In the genomic region with DNA sequence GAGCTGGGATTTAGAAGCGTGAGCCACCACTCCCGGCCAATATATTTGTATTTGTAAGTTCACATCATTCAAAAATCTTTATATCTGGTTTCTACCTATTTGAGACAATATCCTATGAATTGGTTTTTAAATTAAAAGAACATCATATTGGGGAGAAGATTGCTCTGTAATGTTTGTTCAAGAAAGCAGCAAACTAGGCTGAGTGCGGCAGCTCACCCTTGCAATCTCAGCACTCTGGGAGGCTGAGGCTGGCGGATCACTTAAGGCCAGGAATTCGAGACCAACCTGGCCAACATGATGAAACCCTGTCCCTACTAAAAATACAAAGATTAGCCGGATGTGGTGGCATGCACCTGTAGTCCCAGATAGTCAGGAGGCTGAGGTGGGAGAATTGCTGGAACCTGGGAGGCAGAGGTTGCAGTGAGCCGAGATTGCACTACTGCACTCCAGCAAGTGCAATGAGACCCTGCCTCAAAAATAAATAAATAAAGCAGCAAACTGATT, we compare ENCODE assay signal across 31 cellular contexts.
"Had no signal": no experiment of that assay in that cellular context is flagged by ENCODE, and none has a peak within 500 bp of the region (broad histone marks: within the 10 kb centered on the region; RNA-seq: fewer than 3 reads in every experiment).

No MANE protein-coding gene starts in this region.

- H3K9me3 ChIP-seq: ascending aorta had no signal

- H3K4me1 ChIP-seq: ascending aorta had no signal

- FAIRE-seq: bronchial epithelial cell, TTC549 had no signal

- H3K27ac ChIP-seq: ascending aorta, cardiac muscle cell, VCaP had no signal

- H3K27me3 ChIP-seq: ascending aorta, cardiac muscle cell had no signal

- H3K4me3 ChIP-seq: ascending aorta, cardiac muscle cell had no signal

- ATAC-seq: activated CD8-positive, alpha-beta T cell treated with anti-CD3 and anti-CD28 coated beads for 36 hours; activated naive CD8-positive, alpha-beta T cell treated with anti-CD3 and anti-CD28 coated beads, Interleukin-2, amount 50 U/mL, for 24 hours; activated T-cell treated with anti-CD3 and anti-CD28 coated beads, Interleukin-2, amount 50 U/mL, for 4 hours; activated T-cell treated with anti-CD3 and anti-CD28 coated beads, Interleukin-2, amount 50 U/mL, for 72 hours; activated T-helper 17 cell treated with anti-CD3 and anti-CD28 coated beads, Interleukin-2, amount 50 U/mL, for 72 hours had no signal

- DNase-seq: activated B cell treated with CpG ODN at 0.5 μM for 24 hours; activated CD4-positive, alpha-beta memory T cell treated with anti-CD3 and anti-CD28 coated beads for 36 hours; activated CD4-positive, alpha-beta T cell treated with anti-CD3 and anti-CD28 coated beads for 4 hours; activated CD4-positive, alpha-beta T cell treated with anti-CD3 and anti-CD28 coated beads, Interleukin-2, amount 10 ng/mL, durations not matched to agents 24 days and 14 days; activated CD4-positive, alpha-beta T cell treated with anti-CD3 and anti-CD28 coated beads, Interleukin-2, amount 50 U/mL, for 1 hour; activated CD4-positive, alpha-beta T cell treated with anti-CD3 and anti-CD28 coated beads, Interleukin-2, amount 50 U/mL, for 4 hours; activated CD4-positive, CD25-positive, alpha-beta regulatory T cell treated with anti-CD3 and anti-CD28 coated beads, Interleukin-2, amount 50 U/mL, for 72 hours; activated CD8-positive, alpha-beta memory T cell treated with anti-CD3 and anti-CD28 coated beads, Interleukin-2, amount 50 U/mL, for 4 hours; activated CD8-positive, alpha-beta T cell treated with anti-CD3 and anti-CD28 coated beads for 36 hours; activated gamma-delta T cell treated with Interleukin-2 at 50 U/mL for 16 hours; activated naive CD4-positive, alpha-beta T cell treated with anti-CD3 and anti-CD28 coated beads, Interleukin-2, amount 10 ng/mL, durations not matched to agents 7 days and 5 days; activated naive CD4-positive, alpha-beta T cell treated with Interleukin-2 at 50 U/mL for 16 hours; activated naive CD8-positive, alpha-beta T cell treated with anti-CD3 and anti-CD28 coated beads, Interleukin-2, amount 10 ng/mL, durations not matched to agents 7 days and 5 days; activated naive CD8-positive, alpha-beta T cell treated with anti-CD3 and anti-CD28 coated beads, Interleukin-2, amount 50 U/mL, for 24 hours; activated T-cell treated with anti-CD3 and anti-CD28 coated beads for 4 hours; activated T-cell treated with anti-CD3 and anti-CD28 coated beads, Interleukin-2, amount 50 U/mL, for 1 hour; activated T-cell treated with anti-CD3 and anti-CD28 coated beads, Interleukin-2, amount 50 U/mL, for 4 hours; activated T-cell treated with anti-CD3 and anti-CD28 coated beads, Interleukin-2, amount 50 U/mL, for 72 hours; amygdala; anterior cingulate cortex; caudate nucleus; cerebellar nuclear complex; T-helper 1 cell; T-helper 2 cell; T-helper 9 cell had no signal
